10 cellular contexts compared by ENCODE assay signal in genomic region chr7:131249003-131249402, GRCh38.
DNase-seq lines count a peak whose midpoint lies in the region; ATAC-seq, FAIRE-seq and TF ChIP-seq lines count a peak whose summit lies in the region.
"Had no signal": no experiment of that assay in that cellular context is flagged by ENCODE, and none has a peak within 500 bp of the region (broad histone marks: within the 10 kb centered on the region; RNA-seq: fewer than 3 reads in every experiment).

No MANE protein-coding gene starts in this region.

- no peak overlapping the region for H3K27ac Mint-ChIP-seq in activated T-helper 2 cell treated with anti-CD3 and anti-CD28 coated beads, Interferon-gamma antibody, Interleukin-2, Interleukin-4, amounts not matched to agents 10 μg/mL and 5 μg/mL and 100 μg/mL, durations not matched to agents 14 hours and 24 hours and 36 hours
- H3K27ac Mint-ChIP-seq: stimulated activated naive CD8-positive, alpha-beta T cell treated with anti-CD3 and anti-CD28 coated beads, Interleukin-15, Interleukin-2, amounts not matched to agents 100 ng/mL and 50 ng/mL, for 24 hours had no signal

- H3K4me1 Mint-ChIP-seq in activated T-helper 2 cell treated with anti-CD3 and anti-CD28 coated beads, Interferon-gamma antibody, Interleukin-2, Interleukin-4, amounts not matched to agents 10 μg/mL and 5 μg/mL and 100 μg/mL, durations not matched to agents 14 hours and 24 hours and 36 hours (ENCODE audit: low read depth), result peaks cover 4% of the 10 kb centered on the region

- DNase-seq in HFF-Myc (ENCODE audit: extremely low read depth, low read depth) (peak; percentile 83), astrocyte of the spinal cord (ENCODE audit: low read depth, low spot score) (peak; percentile 95), hepatocyte (ENCODE audit: low spot score) (peak; percentile 72), suprapubic skin (ENCODE audit: low spot score in 2 of 2) (peak; percentile 75 to 83), GM12891 (ENCODE audit: insufficient read length, low spot score) (no peak)
- DNase-seq in activated T-cell treated with anti-CD3 and anti-CD28 coated beads, Interleukin-2, amount 50 U/mL, for 1 hour, result no peak
- no peak for DNase-seq in activated T-helper 2 cell treated with anti-CD3 and anti-CD28 coated beads, Interferon-gamma antibody, Interleukin-2, Interleukin-4, amounts not matched to agents 10 μg/mL and 5 μg/mL and 100 μg/mL, durations not matched to agents 14 hours and 24 hours and 36 hours (ENCODE audit: low spot score)

- no peak for TF ChIP-seq EP300 in suprapubic skin (IDR thresholded peaks at IDR 0.05)

- H3K27me3 Mint-ChIP-seq in activated T-helper 2 cell treated with anti-CD3 and anti-CD28 coated beads, Interferon-gamma antibody, Interleukin-2, Interleukin-4, amounts not matched to agents 10 μg/mL and 5 μg/mL and 100 μg/mL, durations not matched to agents 14 hours and 24 hours and 36 hours (ENCODE audit: low read depth), result peaks cover 10% of the 10 kb centered on the region

- WGBS in hepatocyte (ENCODE audit: low lambda C conversion rate, missing lambda C conversion rate), result 41% methylated on average over 1 of the region's 1 CpG
- 0% methylated on average over 1 of the region's 1 CpG for WGBS in suprapubic skin

- H3K9me3 Mint-ChIP-seq in activated T-helper 2 cell treated with anti-CD3 and anti-CD28 coated beads, Interferon-gamma antibody, Interleukin-2, Interleukin-4, amounts not matched to agents 10 μg/mL and 5 μg/mL and 100 μg/mL, durations not matched to agents 14 hours and 24 hours and 36 hours, result peaks cover 7% of the 10 kb centered on the region

- no peak for TF ChIP-seq CTCF in HFF-Myc (IDR thresholded peaks at IDR 0.05; ENCODE audit: low read depth, low read length, missing control alignments)
- TF ChIP-seq CTCF in astrocyte of the spinal cord (IDR thresholded peaks at IDR 0.05; ENCODE audit: low read depth, low read length), result no peak
- no peak for TF ChIP-seq CTCF in hepatocyte (IDR thresholded peaks at IDR 0.05; ENCODE audit: poor library complexity)
- TF ChIP-seq CTCF in suprapubic skin (IDR thresholded peaks at IDR 0.05), result no peak

- H3K79me2 ChIP-seq in hepatocyte, result no peaks in the 10 kb centered on the region

- no peak overlapping the region for H2AFZ ChIP-seq in hepatocyte

- H3K9me2 ChIP-seq in hepatocyte (replicated peaks; ENCODE audit: insufficient read depth), result no peaks in the 10 kb centered on the region

- H3K4me3 Mint-ChIP-seq in activated T-helper 2 cell treated with anti-CD3 and anti-CD28 coated beads, Interferon-gamma antibody, Interleukin-2, Interleukin-4, amounts not matched to agents 10 μg/mL and 5 μg/mL and 100 μg/mL, durations not matched to agents 14 hours and 24 hours and 36 hours (ENCODE audit: low read depth), result no peak overlapping the region
- H3K4me3 Mint-ChIP-seq: stimulated activated naive CD8-positive, alpha-beta T cell treated with anti-CD3 and anti-CD28 coated beads, Interleukin-15, Interleukin-2, amounts not matched to agents 100 ng/mL and 50 ng/mL, for 24 hours had no signal

- H3K36me3 ChIP-seq in hepatocyte (replicated peaks; ENCODE audit: insufficient read depth, low read depth) (no peaks in the 10 kb centered on the region), suprapubic skin (no peaks in the 10 kb centered on the region)
- H3K36me3 ChIP-seq: neutrophil had no signal

- intact Hi-C loops in activated T-helper 2 cell treated with anti-CD3 and anti-CD28 coated beads, Interferon-gamma antibody, Interleukin-2, Interleukin-4, amounts not matched to agents 10 μg/mL and 5 μg/mL and 100 μg/mL, durations not matched to agents 14 hours and 24 hours and 36 hours (cut with micrococcal nuclease), result no loop called here

- H3K9me3 ChIP-seq in hepatocyte (ENCODE audit: low read depth), result no peaks in the 10 kb centered on the region
- peaks cover 4% of the 10 kb centered on the region for H3K9me3 ChIP-seq in suprapubic skin
- H3K9me3 ChIP-seq: neutrophil had no signal

- H3K27ac ChIP-seq in hepatocyte (peak overlapping the region; percentile 31), suprapubic skin (peak overlapping the region; percentile 59)
- H3K27ac ChIP-seq: neutrophil had no signal

- H3K4me2 ChIP-seq in hepatocyte, result no peak overlapping the region

- TF ChIP-seq POLR2A in suprapubic skin (IDR thresholded peaks at IDR 0.05), result no peak
- no peak for TF ChIP-seq POLR2A in GM12891 (IDR thresholded peaks at IDR 0.05; ENCODE audit: low read depth, low read length)

- no peaks in the 10 kb centered on the region for H3K36me3 Mint-ChIP-seq in activated T-helper 2 cell treated with anti-CD3 and anti-CD28 coated beads, Interferon-gamma antibody, Interleukin-2, Interleukin-4, amounts not matched to agents 10 μg/mL and 5 μg/mL and 100 μg/mL, durations not matched to agents 14 hours and 24 hours and 36 hours (ENCODE audit: low read depth)

- H3K4me3 ChIP-seq in HFF-Myc (replicated peaks; ENCODE audit: low read depth, low read length), result no peak overlapping the region
- no peak overlapping the region for H3K4me3 ChIP-seq in astrocyte of the spinal cord (ENCODE audit: low read depth, low read length)
- no peak overlapping the region for H3K4me3 ChIP-seq in hepatocyte
- no peak overlapping the region for H3K4me3 ChIP-seq in suprapubic skin

- no peaks in the 10 kb centered on the region for H3K4me1 ChIP-seq in hepatocyte (ENCODE audit: insufficient read depth)
- H3K4me1 ChIP-seq in suprapubic skin, result no peaks in the 10 kb centered on the region

- no peak for ATAC-seq in GM18519 (IDR thresholded peaks at IDR 0.05; ENCODE audit: low FRiP score, unreplicated experiment)

- no peak for FAIRE-seq in GM12891 (lab: Jason Lieb, UNC)

- H3K27me3 ChIP-seq in hepatocyte (no peaks in the 10 kb centered on the region), suprapubic skin (no peaks in the 10 kb centered on the region)
- H3K27me3 ChIP-seq: neutrophil had no signal

- no peaks in the 10 kb centered on the region for H4K20me1 ChIP-seq in hepatocyte (ENCODE audit: insufficient read depth, poor library complexity, severe bottlenecking)

- in situ Hi-C loops in astrocyte of the spinal cord (cut with HindIII; ENCODE audit: low sequenced_read_pairs), result no loop called here

TF ChIP-seq in GM12891, 5 proteins besides CTCF, POLR2A, EP300 and RAD21:
- TF ChIP-seq POU2F2 (IDR thresholded peaks at IDR 0.05; ENCODE audit: low read depth, low read length) (no peak), POLR2AphosphoS5 (IDR thresholded peaks at IDR 0.05; ENCODE audit: low read depth, low read length) (no peak), SPI1 (IDR thresholded peaks at IDR 0.05; ENCODE audit: low read depth, low read length) (no peak), PAX5 (IDR thresholded peaks at IDR 0.05; ENCODE audit: insufficient read depth, low read length, severe bottlenecking) (no peak), TAF1 (IDR thresholded peaks at IDR 0.05; ENCODE audit: low read depth, low read length) (no peak)

Comparison
In these comparisons a context has a peak if more than half of its experiments do, and no peak if none do; other contexts are left out.
1. DNase-seq: peak in HFF-Myc (single experiment), astrocyte of the spinal cord (single experiment), hepatocyte (single experiment) and suprapubic skin (2 of 2); none in activated T-cell treated with anti-CD3 and anti-CD28 coated beads, Interleukin-2, amount 50 U/mL, for 1 hour (single experiment), activated T-helper 2 cell treated with anti-CD3 and anti-CD28 coated beads, Interferon-gamma antibody, Interleukin-2, Interleukin-4, amounts not matched to agents 10 μg/mL and 5 μg/mL and 100 μg/mL, durations not matched to agents 14 hours and 24 hours and 36 hours (single experiment) and GM12891 (single experiment).